20 cellular contexts compared by ENCODE assay signal in genomic region chr9:18811171-18811570, GRCh38.
DNase-seq lines count a peak whose midpoint lies in the region; ATAC-seq and TF ChIP-seq lines count a peak whose summit lies in the region.
"Had no signal": no experiment of that assay in that cellular context is flagged by ENCODE, and none has a peak within 500 bp of the region (broad histone marks: within the 10 kb centered on the region; RNA-seq: fewer than 3 reads in every experiment).

No MANE protein-coding gene starts in this region.

- TF ChIP-seq CTCF in colonic mucosa (IDR thresholded peaks at IDR 0.05): no peak
- TF ChIP-seq CTCF in omental fat pad (IDR thresholded peaks at IDR 0.05): no peak

- no peak overlapping the region for H2AFZ ChIP-seq in mesenchymal stem cell (ENCODE audit: low read depth, low read length)

- DNase-seq in colonic mucosa: no peak
- no peak for DNase-seq in mesenchymal stem cell
- DNase-seq in sciatic nerve (ENCODE audit: low spot score): no peak
- no peak for DNase-seq in NCI-H748 treated with DMSO at 0.1 percent for 48 hours (lab: John Stamatoyannopoulos, UW)
- no peak for DNase-seq in omental fat pad (ENCODE audit: low spot score)
- DNase-seq: 8988T; ACHN; C1 segment of cervical spinal cord; Calu3; CD4-positive, alpha-beta memory T cell; COR-L47; DMS53; DMS79 treated with DMSO at 0.1 percent for 48 hours; GF-D8; GOT3; H7; HCEC 1CT had no signal

- H4K91ac ChIP-seq in mesenchymal stem cell (ENCODE audit: low read length): no peak overlapping the region

- H3K4ac ChIP-seq in mesenchymal stem cell (ENCODE audit: low read depth in 1 of 2, low read length in 2 of 2): no peak overlapping the region

- peak overlapping the region; percentile 37 for H2AK5ac ChIP-seq in mesenchymal stem cell (ENCODE audit: low read length, severe bottlenecking)

- H2BK12ac ChIP-seq in mesenchymal stem cell (ENCODE audit: low read length in 2 of 2): no peak overlapping the region

- ATAC-seq in sciatic nerve: peak; percentile 17
- no peak for ATAC-seq in omental fat pad (ENCODE audit: low FRiP score)
- ATAC-seq in HG03097 (IDR thresholded peaks at IDR 0.05; ENCODE audit: low FRiP score, unreplicated experiment): no peak
- ATAC-seq in GM21619 (IDR thresholded peaks at IDR 0.05; ENCODE audit: unreplicated experiment): no peak
- ATAC-seq: A549 had no signal

- H3K36me3 ChIP-seq in colonic mucosa (no peaks in the 10 kb centered on the region), mesenchymal stem cell (ENCODE audit: control insufficient read depth in 1 of 2, insufficient read depth in 2 of 2, low read depth in 1 of 2, low read length in 2 of 2) (peaks cover 3 to 84% of the 10 kb centered on the region in 2 experiments)

- H3K9ac ChIP-seq in colonic mucosa (ENCODE audit: low read depth in 2 of 2, low read length in 2 of 2): no peak overlapping the region
- H3K9ac ChIP-seq in mesenchymal stem cell (ENCODE audit: low read length): no peak overlapping the region

- H3K4me2 ChIP-seq in mesenchymal stem cell (ENCODE audit: low read length, poor library complexity, severe bottlenecking): no peak overlapping the region
- H3K4me2 ChIP-seq: A549 had no signal

- H2BK15ac ChIP-seq in mesenchymal stem cell (ENCODE audit: low read depth, poor library complexity, severe bottlenecking): no peak overlapping the region

- no peak overlapping the region for H3K18ac ChIP-seq in mesenchymal stem cell (ENCODE audit: low read depth in 1 of 2, low read length in 2 of 2)

- H2BK120ac ChIP-seq in mesenchymal stem cell (ENCODE audit: low read depth, low read length): no peak overlapping the region

- WGBS in mesenchymal stem cell: no CpG with 5 or more reads among the region's 2 CpGs

- H3K23ac ChIP-seq in mesenchymal stem cell (ENCODE audit: low read length in 2 of 2): no peak overlapping the region

- H3K79me1 ChIP-seq in mesenchymal stem cell (replicated peaks; ENCODE audit: low read length, poor library complexity, severe bottlenecking): peaks cover 1% of the 10 kb centered on the region

- intact Hi-C loops in colonic mucosa (cut with DNase I): no loop called here
- intact Hi-C loops in sciatic nerve (cut with DNase I): no loop called here

- H3K4me3 ChIP-seq in colonic mucosa (no peak overlapping the region), mesenchymal stem cell (ENCODE audit: insufficient read depth in 1 of 2, low read depth in 1 of 2, low read length in 2 of 2) (no peak overlapping the region)
- H3K4me3 ChIP-seq: A549 had no signal

- no peak overlapping the region for H2BK5ac ChIP-seq in mesenchymal stem cell (ENCODE audit: low read depth, low read length, poor library complexity, severe bottlenecking)

- peak overlapping the region in 1 of 2 experiments; percentile 15 for H3K14ac ChIP-seq in mesenchymal stem cell (ENCODE audit: low read length in 2 of 2)

- no peaks in the 10 kb centered on the region for H3K27me3 ChIP-seq in colonic mucosa
- no peaks in the 10 kb centered on the region for H3K27me3 ChIP-seq in mesenchymal stem cell (ENCODE audit: control insufficient read depth in 1 of 2, insufficient read depth in 1 of 2, low read length in 2 of 2)

- H3K4me1 ChIP-seq in colonic mucosa: no peaks in the 10 kb centered on the region
- H3K4me1 ChIP-seq in mesenchymal stem cell (ENCODE audit: control insufficient read depth, insufficient read depth, low read depth, low read length): no peaks in the 10 kb centered on the region
- H3K4me1 ChIP-seq: A549 had no signal

- H3K9me3 ChIP-seq in colonic mucosa (no peaks in the 10 kb centered on the region), mesenchymal stem cell (ENCODE audit: control insufficient read depth, low read length) (peaks cover 9% of the 10 kb centered on the region)

- H4K8ac ChIP-seq in mesenchymal stem cell (ENCODE audit: low read length): no peak overlapping the region

- H3K27ac ChIP-seq in colonic mucosa: peak overlapping the region; percentile 51
- no peak overlapping the region for H3K27ac ChIP-seq in mesenchymal stem cell (ENCODE audit: low read length, poor library complexity, severe bottlenecking)
- H3K27ac ChIP-seq: A549 had no signal
